Comparison of ENCODE assay signal across 11 cellular contexts in genomic region chr3:46926039-46926438, GRCh38. TPM values are rescaled to one million over a fixed set of nuclear protein-coding genes. Genes with fewer than 3 reads are reported as not detected.
DNase-seq lines count a peak whose midpoint lies in the region; ATAC-seq, FAIRE-seq and TF ChIP-seq lines count a peak whose summit lies in the region.
"Had no signal": no experiment of that assay in that cellular context is flagged by ENCODE, and none has a peak within 500 bp of the region (broad histone marks: within the 10 kb centered on the region; RNA-seq: fewer than 3 reads in every experiment).

No MANE protein-coding gene starts in this region.

- peak overlapping the region; percentile 74 to 79 for H3K27ac Mint-ChIP-seq in activated naive CD4-positive, alpha-beta T cell treated with anti-CD3 and anti-CD28 coated beads, Interleukin-2, amount 50 U/mL, for 72 hours

- H3K36me3 ChIP-seq in ascending aorta = peaks cover 47 to 49% of the 10 kb centered on the region in 2 donors
- H3K36me3 ChIP-seq in right lobe of liver = peaks cover 0 to 60% (median 20%) of the 10 kb centered on the region in 4 donors
- peaks cover 18 to 56% (median 45%) of the 10 kb centered on the region in 4 donors for H3K36me3 ChIP-seq in upper lobe of left lung

- peak in 1 of 4 donors; percentile 45 for TF ChIP-seq EP300 in upper lobe of left lung (IDR thresholded peaks at IDR 0.05)

- TF ChIP-seq POLR2A in right lobe of liver (IDR thresholded peaks at IDR 0.05) (no peak), upper lobe of left lung (IDR thresholded peaks at IDR 0.05) (no peak), H54 (IDR thresholded peaks at IDR 0.05; ENCODE audit: low read depth, low read length) (no peak)

- no peak for DNase-seq in activated naive CD4-positive, alpha-beta T cell treated with anti-CD3 and anti-CD28 coated beads, Interleukin-2, amount 50 U/mL, for 72 hours (ENCODE audit: low spot score in 2 of 2)
- no peak for DNase-seq in activated naive CD4-positive, alpha-beta T cell (lab: John Stamatoyannopoulos, UW)
- DNase-seq in ascending aorta (ENCODE audit: low spot score in 2 of 2) = no peak
- peak in 2 of 3 donors; percentile 44 to 52 for DNase-seq in right lobe of liver
- DNase-seq in upper lobe of left lung = peak in 1 of 2 donors; percentile 90
- DNase-seq in H54 (ENCODE audit: insufficient read length, low spot score) = no peak
- no peak for DNase-seq in NCI-H774 (lab: John Stamatoyannopoulos, UW)
- no peak for DNase-seq in NCI-H1048 (lab: John Stamatoyannopoulos, UW)
- DNase-seq: activated naive CD4-positive, alpha-beta T cell treated with Interleukin-2 at 50 U/mL for 16 hours; stimulated activated CD4-positive, alpha-beta T cell treated with anti-CD3 and anti-CD28 coated beads, Interleukin-12 subunit alpha, Interleukin-12 subunit beta, amount 100 ng/mL, for 4 hours had no signal

- peaks cover 20 to 57% of the 10 kb centered on the region in 2 donors for H3K4me1 ChIP-seq in ascending aorta
- H3K4me1 ChIP-seq in right lobe of liver = peaks cover 0 to 52% (median 11%) of the 10 kb centered on the region in 4 donors
- H3K4me1 ChIP-seq in upper lobe of left lung = peaks cover 60 to 65% (median 64%) of the 10 kb centered on the region in 4 donors

- H3K27me3 ChIP-seq in ascending aorta (no peaks in the 10 kb centered on the region), right lobe of liver (no peaks in the 10 kb centered on the region), upper lobe of left lung (no peaks in the 10 kb centered on the region)

- 61% methylated on average over 4 of the region's 6 CpGs for WGBS in right lobe of liver (ENCODE audit: insufficient coverage, low coverage, low lambda C conversion rate, missing lambda C conversion rate)
- WGBS in upper lobe of left lung, 2 donors = 51% methylated on average over 6 of the region's 6 CpGs

- H3K4me3 ChIP-seq in ascending aorta (no peak overlapping the region), right lobe of liver (no peak overlapping the region), upper lobe of left lung (no peak overlapping the region)

- H3K9me3 ChIP-seq in ascending aorta (no peaks in the 10 kb centered on the region), right lobe of liver (no peaks in the 10 kb centered on the region), upper lobe of left lung (no peaks in the 10 kb centered on the region)

- TF ChIP-seq CTCF in ascending aorta (IDR thresholded peaks at IDR 0.05) = no peak
- TF ChIP-seq CTCF in right lobe of liver (IDR thresholded peaks at IDR 0.05) = no peak
- no peak for TF ChIP-seq CTCF in upper lobe of left lung (IDR thresholded peaks at IDR 0.05)

- H3K36me3 Mint-ChIP-seq in activated naive CD4-positive, alpha-beta T cell treated with anti-CD3 and anti-CD28 coated beads, Interleukin-2, amount 50 U/mL, for 72 hours = peaks cover 0 to 20% of the 10 kb centered on the region in 2 donors

- intact Hi-C loops in ascending aorta (cut with DNase I) (no loop called here), right lobe of liver (cut with DNase I) (loop anchor here (10.0 kb wide), 1 partner anchor 69 kb away; no protein-coding TSS in a partner anchor)

- no peak for ATAC-seq in activated naive CD4-positive, alpha-beta T cell treated with anti-CD3 and anti-CD28 coated beads, Interleukin-2, amount 50 U/mL, for 72 hours
- ATAC-seq in right lobe of liver = no peak
- peak; percentile 30 to 31 for ATAC-seq in upper lobe of left lung (ENCODE audit: low FRiP score in 2 of 2)

- H3K9me3 Mint-ChIP-seq in activated naive CD4-positive, alpha-beta T cell treated with anti-CD3 and anti-CD28 coated beads, Interleukin-2, amount 50 U/mL, for 72 hours = no peaks in the 10 kb centered on the region

- H3K27ac ChIP-seq in ascending aorta = peak overlapping the region; percentile 4 to 42
- H3K27ac ChIP-seq in right lobe of liver = peak overlapping the region in 1 of 3 donors; percentile 30
- peak overlapping the region; percentile 70 to 85 (median 76) for H3K27ac ChIP-seq in upper lobe of left lung
- H3K27ac ChIP-seq: C4-2B had no signal

- FAIRE-seq in H54 (lab: Jason Lieb, UNC) = no peak

RNA-seq across cellular contexts. Expression of gene PTH1R, which starts 48.5 kb away (rescaled TPM):
- total RNA-seq in activated naive CD4-positive, alpha-beta T cell treated with anti-CD3 and anti-CD28 coated beads, Interleukin-2, amount 50 U/mL, for 72 hours = not detected
- total RNA-seq in ascending aorta (10.3 TPM), right lobe of liver (10 to 100 TPM in 5 of 6 experiments, 1 to 10 TPM in 1; 6.1 to 32.5 (median 16.0) TPM), upper lobe of left lung (10 to 100 TPM in 4 of 6 donors, 1 to 10 TPM in 2; 2.6 to 48.2 (median 16.2) TPM)

RNA-seq across cellular contexts. Expression of gene CCDC12, which starts 50.5 kb away (rescaled TPM):
- 10 to 100 TPM; 49.3 to 55.2 TPM for total RNA-seq in activated naive CD4-positive, alpha-beta T cell treated with anti-CD3 and anti-CD28 coated beads, Interleukin-2, amount 50 U/mL, for 72 hours
- total RNA-seq in ascending aorta (34.3 TPM), right lobe of liver (10 to 100 TPM; 14.6 to 24.2 (median 17.0) TPM), upper lobe of left lung (10 to 100 TPM; 42.3 to 93.2 (median 69.8) TPM)

RNA-seq across cellular contexts. Expression of gene NBEAL2, which starts 53.4 kb away (rescaled TPM):
- 100 to 1,000 TPM in 1 of 2 donors, 10 to 100 TPM in 1; 75.7 to 122 TPM for total RNA-seq in activated naive CD4-positive, alpha-beta T cell treated with anti-CD3 and anti-CD28 coated beads, Interleukin-2, amount 50 U/mL, for 72 hours
- total RNA-seq in ascending aorta (70.2 TPM), right lobe of liver (10 to 100 TPM in 5 of 6 experiments, 1 to 10 TPM in 1; 8.9 to 11.7 (median 10.8) TPM), upper lobe of left lung (100 to 1,000 TPM in 5 of 6 donors, 10 to 100 TPM in 1; 94.7 to 436 (median 163) TPM)

Comparison
In these comparisons a context has a peak if more than half of its experiments do, and no peak if none do; other contexts are left out.
1. ATAC-seq: peak in upper lobe of left lung (2 of 2); none in activated naive CD4-positive, alpha-beta T cell treated with anti-CD3 and anti-CD28 coated beads, Interleukin-2, amount 50 U/mL, for 72 hours (0 of 2) and right lobe of liver (0 of 4).
2. DNase-seq: peak in right lobe of liver (2 of 3); none in activated naive CD4-positive, alpha-beta T cell treated with anti-CD3 and anti-CD28 coated beads, Interleukin-2, amount 50 U/mL, for 72 hours (0 of 2), activated naive CD4-positive, alpha-beta T cell (0 of 4), ascending aorta (0 of 2), H54 (single experiment), NCI-H774 (single experiment) and NCI-H1048 (single experiment).